Comparison of ENCODE assay signal across 28 cellular contexts in genomic region chr6:77105091-77105490, GRCh38.
"Had no signal": no experiment of that assay in that cellular context is flagged by ENCODE, and none has a peak within 500 bp of the region (broad histone marks: within the 10 kb centered on the region; RNA-seq: fewer than 3 reads in every experiment).

No MANE protein-coding gene starts in this region.

- H3K9me3 ChIP-seq: ovary, psoas muscle, right lobe of liver, sigmoid colon, stomach, thoracic aorta, thyroid gland, tibial nerve, upper lobe of left lung, vagina had no signal

- H3K27ac Mint-ChIP-seq: natural killer cell; nephron; neural progenitor cell; progenitor cell of endocrine pancreas; stimulated activated naive B cell treated with anti-CD40 and anti-IgM and Interleukin-4, amounts not matched to agents 10 μg/mL and 1 μg/mL and 100 μg/mL, for 72 hours; stimulated activated naive CD8-positive, alpha-beta T cell treated with anti-CD3 and anti-CD28 coated beads, Interleukin-15, Interleukin-2, amounts not matched to agents 100 ng/mL and 50 ng/mL, for 24 hours had no signal

- H3K36me3 Mint-ChIP-seq: natural killer cell; neural progenitor cell; stimulated activated naive B cell treated with anti-CD40 and anti-IgM and Interleukin-4, amounts not matched to agents 10 μg/mL and 1 μg/mL and 100 μg/mL, for 72 hours had no signal

- H3K4me1 Mint-ChIP-seq: natural killer cell; nephron; stimulated activated naive B cell treated with anti-CD40 and anti-IgM and Interleukin-4, amounts not matched to agents 10 μg/mL and 1 μg/mL and 100 μg/mL, for 72 hours had no signal

- H3K4me3 Mint-ChIP-seq: natural killer cell; nephron; neural progenitor cell; stimulated activated naive B cell treated with anti-CD40 and anti-IgM and Interleukin-4, amounts not matched to agents 10 μg/mL and 1 μg/mL and 100 μg/mL, for 72 hours; stimulated activated naive CD8-positive, alpha-beta T cell treated with anti-CD3 and anti-CD28 coated beads, Interleukin-15, Interleukin-2, amounts not matched to agents 100 ng/mL and 50 ng/mL, for 24 hours had no signal

- H3K27me3 Mint-ChIP-seq: stimulated activated naive B cell treated with anti-CD40 and anti-IgM and Interleukin-4, amounts not matched to agents 10 μg/mL and 1 μg/mL and 100 μg/mL, for 72 hours; stimulated activated naive CD8-positive, alpha-beta T cell treated with anti-CD3 and anti-CD28 coated beads, Interleukin-15, Interleukin-2, amounts not matched to agents 100 ng/mL and 50 ng/mL, for 24 hours had no signal

- H3K9me3 Mint-ChIP-seq: nephron, neural progenitor cell had no signal

- H3K4me1 ChIP-seq: parathyroid adenoma, psoas muscle, right lobe of liver, sigmoid colon, thyroid gland, tibial nerve, upper lobe of left lung, vagina had no signal

- H3K9ac ChIP-seq: neural progenitor cell, parathyroid adenoma had no signal

- H3K36me3 ChIP-seq: neural progenitor cell, ovary, right lobe of liver, sigmoid colon, stomach, thoracic aorta, thyroid gland, tibial nerve, upper lobe of left lung, vagina had no signal

- H3K27me3 ChIP-seq: neural progenitor cell, ovary, right lobe of liver, sigmoid colon, stomach, thyroid gland, tibial nerve, upper lobe of left lung, vagina had no signal

- H3K27ac ChIP-seq: neural progenitor cell, ovary, parathyroid adenoma, psoas muscle, right lobe of liver, sigmoid colon, stomach, thoracic aorta, thyroid gland, tibial nerve, upper lobe of left lung, vagina had no signal

- DNase-seq: natural killer cell; occipital lobe; ovary; posterior cingulate gyrus; psoas muscle; right cardiac atrium; right lobe of liver; sigmoid colon; small intestine; stimulated activated CD4-positive, alpha-beta T cell treated with anti-CD3 and anti-CD28 coated beads, Interleukin-12 subunit alpha, Interleukin-12 subunit beta, amount 100 ng/mL, for 4 hours; stimulated activated CD4-positive, alpha-beta T cell treated with anti-CD3 and anti-CD28 coated beads, Interleukin-1b, Interleukin-23, amount 100 ng/mL, for 48 hours; stimulated activated CD4-positive, alpha-beta T cell treated with anti-CD3 and anti-CD28 coated beads, Interleukin-4, amount 100 ng/mL, for 1 hour; stimulated activated CD4-positive, alpha-beta T cell treated with anti-CD3 and anti-CD28 coated beads, Interleukin-4, amount 100 ng/mL, for 4 hours; stimulated activated CD8-positive, alpha-beta memory T cell treated with anti-CD3 and anti-CD28 coated beads, Interleukin-4, amount 100 ng/mL, for 48 hours; stimulated activated naive B cell treated with anti-CD40 and anti-IgM and Interleukin-4, amounts not matched to agents 10 μg/mL and 1 μg/mL and 100 μg/mL, for 72 hours; stimulated activated naive CD4-positive, alpha-beta T cell treated with Interleukin-2 at 50 U/mL for 16 hours; stomach; thyroid gland; trophoblast cell; upper lobe of left lung had no signal

- H3K4me3 ChIP-seq: neural progenitor cell, ovary, psoas muscle, right lobe of liver, sigmoid colon, stomach, thoracic aorta, thyroid gland, tibial nerve, upper lobe of left lung, vagina had no signal
